ENCODE assay signal across 14 cellular contexts in the genomic region with DNA sequence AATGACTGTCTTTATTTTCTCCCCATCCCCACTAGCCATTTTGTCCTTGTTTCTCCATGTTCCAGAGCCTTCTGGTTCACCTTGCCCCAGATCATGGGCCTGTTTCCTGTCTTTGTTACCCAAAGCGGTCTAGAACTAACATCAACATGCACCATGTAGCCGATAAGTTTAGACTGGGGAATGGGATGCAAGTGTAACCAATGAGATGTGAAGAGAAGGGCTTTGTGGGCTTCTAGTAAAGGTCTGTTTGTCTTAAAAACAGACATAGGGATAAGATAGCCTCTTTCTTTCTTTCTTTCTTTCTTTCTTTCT. TPM values are rescaled to one million over a fixed set of nuclear protein-coding genes. Genes with fewer than 3 reads are reported as not detected.
A peak's percentile ranks its signal among the peaks of the same experiment; 100 is the strongest.
DNase-seq lines count a peak whose midpoint lies in the region; ATAC-seq and TF ChIP-seq lines count a peak whose summit lies in the region.
"Had no signal": no experiment of that assay in that cellular context is flagged by ENCODE, and none has a peak within 500 bp of the region (broad histone marks: within the 10 kb centered on the region; RNA-seq: fewer than 3 reads in every experiment).

No MANE protein-coding gene starts in this region.

- peak overlapping the region; percentile 91 for H3K27ac Mint-ChIP-seq in CD8-positive, alpha-beta T cell

- H3K9me2 ChIP-seq in Karpas-422 (replicated peaks; ENCODE audit: insufficient read depth, low read length): no peaks in the 10 kb centered on the region

- TF ChIP-seq CTCF in CD8-positive, alpha-beta T cell (IDR thresholded peaks at IDR 0.05): no peak
- TF ChIP-seq CTCF in psoas muscle (IDR thresholded peaks at IDR 0.05) (no peak), GM10266 (IDR thresholded peaks at IDR 0.05; ENCODE audit: control insufficient read depth, insufficient read depth, low read depth, missing control alignments) (no peak)

- CTCF ChIA-PET in CD8-positive, alpha-beta T cell (lab: Charles Lee): interaction anchor here (1.0 to 2.6 kb wide), 2 partner anchors 25 to 32 kb away, joined by 3 to 8 read pairs; partner anchors contain the start of gene INPP5D

- H3K27me3 Mint-ChIP-seq in CD8-positive, alpha-beta T cell (ENCODE audit: low read depth): no peaks in the 10 kb centered on the region

- DNase-seq in CD8-positive, alpha-beta T cell: no peak
- no peak for DNase-seq in Karpas-422
- peak; percentile 58 for DNase-seq in dermis blood vessel endothelial cell
- no peak for DNase-seq in psoas muscle
- DNase-seq in GM10266 (ENCODE audit: extremely low spot score): no peak
- DNase-seq in ureter (ENCODE audit: low spot score): no peak
- no peak for DNase-seq in effector CD4-positive, alpha-beta T cell
- DNase-seq in NCI-H2227 treated with DMSO at 0.1 percent for 48 hours (lab: John Stamatoyannopoulos, UW): no peak
- DNase-seq: activated CD4-positive, alpha-beta T cell treated with anti-CD3 and anti-CD28 coated beads for 1 hour; body of pancreas; COR-L47; erythroblast; NCI-H446 had no signal

- no peak overlapping the region for H2AFZ ChIP-seq in Karpas-422 (ENCODE audit: low read length)

- H3K9me3 ChIP-seq in CD8-positive, alpha-beta T cell (ENCODE audit: low read length): no peaks in the 10 kb centered on the region
- H3K9me3 ChIP-seq in Karpas-422 (ENCODE audit: low read length) (no peaks in the 10 kb centered on the region), psoas muscle (no peaks in the 10 kb centered on the region)
- H3K9me3 ChIP-seq: body of pancreas had no signal

- H3K4me1 ChIP-seq in CD8-positive, alpha-beta T cell (ENCODE audit: insufficient read depth, low read length): peaks cover 59% of the 10 kb centered on the region
- H3K4me1 ChIP-seq in Karpas-422 (ENCODE audit: low read length): peaks cover 99% of the 10 kb centered on the region
- peaks cover 20% of the 10 kb centered on the region for H3K4me1 ChIP-seq in psoas muscle

- no peaks in the 10 kb centered on the region for H4K20me1 ChIP-seq in Karpas-422 (ENCODE audit: insufficient read depth, low read depth, low read length)

- no peak for ATAC-seq in CD8-positive, alpha-beta T cell
- no peak for ATAC-seq in psoas muscle
- ATAC-seq: body of pancreas had no signal

- H3K4me3 ChIP-seq in CD8-positive, alpha-beta T cell (ENCODE audit: low read depth, low read length): no peak overlapping the region
- H3K4me3 ChIP-seq in Karpas-422 (ENCODE audit: low read length) (peak overlapping the region; percentile 66; the same call in 1 of the 2 replicates), psoas muscle (no peak overlapping the region)
- H3K4me3 ChIP-seq: body of pancreas had no signal

- H3K27ac ChIP-seq in CD8-positive, alpha-beta T cell (ENCODE audit: low read depth, low read length): no peak overlapping the region
- H3K27ac ChIP-seq in Karpas-422 (ENCODE audit: low read length) (peak overlapping the region; percentile 100), psoas muscle (peak overlapping the region; percentile 77)

- no peaks in the 10 kb centered on the region for H3K27me3 ChIP-seq in CD8-positive, alpha-beta T cell (ENCODE audit: insufficient read depth, low read length)
- H3K27me3 ChIP-seq in Karpas-422 (ENCODE audit: low read length) (no peaks in the 10 kb centered on the region), psoas muscle (ENCODE audit: insufficient read depth in 3 of 3, low read length in 2 of 3) (no peaks in the 10 kb centered on the region)
- H3K27me3 ChIP-seq: body of pancreas had no signal

- POLR2A ChIA-PET in CD8-positive, alpha-beta T cell (lab: Charles Lee): interaction anchor here (0.6 to 2.6 kb wide), 3 partner anchors 10 to 140 kb away, joined by 3 to 13 read pairs (median 3); no protein-coding TSS in a partner anchor

- H3K4me2 ChIP-seq in Karpas-422 (ENCODE audit: low read depth, low read length, poor library complexity, severe bottlenecking): peak overlapping the region; percentile 97

- H3K36me3 ChIP-seq in CD8-positive, alpha-beta T cell (ENCODE audit: insufficient read depth, low read length): peaks cover 20% of the 10 kb centered on the region
- H3K36me3 ChIP-seq in Karpas-422 (ENCODE audit: insufficient read depth, low read length): peaks cover 44% of the 10 kb centered on the region
- no peaks in the 10 kb centered on the region for H3K36me3 ChIP-seq in psoas muscle (ENCODE audit: insufficient read depth in 1 of 2, low read depth in 1 of 2)

- peaks cover 70% of the 10 kb centered on the region for H3K36me3 Mint-ChIP-seq in CD8-positive, alpha-beta T cell

- peaks cover 76% of the 10 kb centered on the region for H3K4me1 Mint-ChIP-seq in CD8-positive, alpha-beta T cell (ENCODE audit: low read depth)

- intact Hi-C loops in CD8-positive, alpha-beta T cell (cut with DNase I, micrococcal nuclease): loop anchor here (2.0 to 5.0 kb wide), 3 partner anchors 15 to 33 kb away; partner anchors contain the start of gene INPP5D (in 1 of the 2)
- intact Hi-C loops in psoas muscle (cut with DNase I): no loop called here

- peak overlapping the region; percentile 27 for H3K4me3 Mint-ChIP-seq in CD8-positive, alpha-beta T cell

- WGBS in psoas muscle, 3 donors: 80 to 86% (median 86%) methylated on average over 2 of the region's 2 CpGs

- peak overlapping the region; percentile 59 for H3K9ac ChIP-seq in Karpas-422 (ENCODE audit: low read length)

- H3K9me3 Mint-ChIP-seq in CD8-positive, alpha-beta T cell: no peaks in the 10 kb centered on the region

- peaks cover 71% of the 10 kb centered on the region for H3K79me2 ChIP-seq in Karpas-422 (ENCODE audit: low read length)

RNA-seq across cellular contexts. Expression of gene INPP5D, which starts 25.7 kb away (rescaled TPM):
- 100 to 1,000 TPM; 105 to 121 TPM for total RNA-seq in CD8-positive, alpha-beta T cell
- total RNA-seq in Karpas-422 (2014; rRNA removed; shearing (Covaris generic); ENCODE audit: low replicate concordance): 145 and 155 TPM in 2 replicates
- total RNA-seq in dermis blood vessel endothelial cell (45.3 and 45.7 TPM in 2 replicates), psoas muscle (1 to 10 TPM; 2.8 to 4.2 (median 3.7) TPM), ureter (43.4 TPM)
- polyA plus RNA-seq in psoas muscle: 1 to 10 TPM; 1.2 to 2.4 (median 2.4) TPM

RNA-seq across cellular contexts. Expression of gene NEU2, which starts 53.3 kb away (rescaled TPM):
- not detected for total RNA-seq in CD8-positive, alpha-beta T cell
- total RNA-seq in Karpas-422 (2014; rRNA removed; shearing (Covaris generic); ENCODE audit: low replicate concordance): not detected in 2 replicates
- total RNA-seq in dermis blood vessel endothelial cell: not detected in 2 replicates
- not detected for total RNA-seq in psoas muscle
- polyA plus RNA-seq in psoas muscle: not detected
- total RNA-seq in ureter: not detected
- total RNA-seq: body of pancreas, subcutaneous adipose tissue had no signal

Comparison
In these comparisons a context has a peak if more than half of its experiments do, and no peak if none do; other contexts are left out.
1. intact Hi-C loops: an anchor here in CD8-positive, alpha-beta T cell (2.0 to 5.0 kb wide); none called in psoas muscle.